8 cellular contexts compared by ENCODE assay signal in genomic region chr17:50547035-50547735, GRCh38. TPM values are rescaled to one million over a fixed set of nuclear protein-coding genes. Genes with fewer than 3 reads are reported as not detected.
DNase-seq lines count a peak whose midpoint lies in the region; ATAC-seq and TF ChIP-seq lines count a peak whose summit lies in the region.

Gene SPATA20, plus strand, starts transcription at chr17:50547174. Its CDS starts 35 bp downstream, at chr17:50547209.

- intact Hi-C loops in heart left ventricle (cut with DNase I) (loop anchor here in 9 of 10 donors (1.0 to 10.0 kb wide), 21 partner anchors 64 to 418 kb away; partner anchors contain the start of genes ANKRD40 (in 1 of the 9) and RSAD1 (in 1 of the 9)), posterior vena cava (cut with DNase I) (loop anchor here in 1 of 2 donors (2.0 to 5.0 kb wide), 4 partner anchors 65 to 296 kb away; no protein-coding TSS in a partner anchor)

- peak within 1 kb of the TSS; percentile 92 for H3K9ac ChIP-seq in adipocyte (ENCODE audit: low read length)

- H3K36me3 ChIP-seq in adipocyte (ENCODE audit: control insufficient read depth, insufficient read depth, low read length, severe bottlenecking): no peaks in the 10 kb centered on the region
- peaks cover 0 to 18% (median 0%) of the 10 kb centered on the region in 9 donors for H3K36me3 ChIP-seq in heart left ventricle
- H3K36me3 ChIP-seq in upper lobe of left lung: peaks cover 0 to 11% (median 3%) of the 10 kb centered on the region in 4 donors

- H3K27me3 ChIP-seq in adipocyte (replicated peaks; ENCODE audit: control insufficient read depth, insufficient read depth, low read length) (peaks cover 4% of the 10 kb centered on the region), heart left ventricle (peaks cover 0 to 2% (median 0%) of the 10 kb centered on the region in 9 donors), upper lobe of left lung (no peaks in the 10 kb centered on the region)

- DNase-seq in HFF-Myc (ENCODE audit: extremely low read depth, low read depth): peak; percentile 59
- peak; percentile 70 for DNase-seq in NCI-H1092 (lab: John Stamatoyannopoulos, UW)
- DNase-seq in T follicular helper cell (ENCODE audit: low read depth): peak; percentile 72
- peak; percentile 97 for DNase-seq in adipocyte (ENCODE audit: low read depth)
- DNase-seq in heart left ventricle: peak; percentile 91 to 96 (median 94)
- DNase-seq in posterior vena cava (ENCODE audit: low spot score): peak; percentile 97
- peak; percentile 97 for DNase-seq in upper lobe of left lung

- no peaks in the 10 kb centered on the region for H3K9me3 ChIP-seq in adipocyte (ENCODE audit: control insufficient read depth, low read length)
- no peaks in the 10 kb centered on the region for H3K9me3 ChIP-seq in heart left ventricle
- no peaks in the 10 kb centered on the region for H3K9me3 ChIP-seq in upper lobe of left lung

- peak in 1 of 2 donors; percentile 89 for TF ChIP-seq POLR2A in heart left ventricle (IDR thresholded peaks at IDR 0.05)
- peak in 3 of 4 donors; percentile 64 to 93 (median 64) for TF ChIP-seq POLR2A in upper lobe of left lung (IDR thresholded peaks at IDR 0.05)

- peak; percentile 86 to 91 (median 88) for ATAC-seq in heart left ventricle
- ATAC-seq in upper lobe of left lung (ENCODE audit: low FRiP score in 2 of 2): peak; percentile 90 to 91

- WGBS in heart left ventricle, 4 donors: 2 to 25% (median 3%) methylated on average over 3 to 42 of the region's 42 CpGs
- 0 to 5% methylated on average over 7 to 18 of the region's 42 CpGs for WGBS in upper lobe of left lung, 2 donors

- H3K27ac ChIP-seq in heart left ventricle (peak within 1 kb of the TSS in 11 of 12 donors; percentile 74 to 94 (median 85)), upper lobe of left lung (peak within 1 kb of the TSS; percentile 74 to 93 (median 83))

- TF ChIP-seq CTCF in HFF-Myc (IDR thresholded peaks at IDR 0.05; ENCODE audit: low read depth, low read length, missing control alignments): peak; percentile 89
- TF ChIP-seq CTCF in heart left ventricle (IDR thresholded peaks at IDR 0.05): peak; percentile 92 to 100 (median 97)
- peak; percentile 97 to 99 (median 98) for TF ChIP-seq CTCF in upper lobe of left lung (IDR thresholded peaks at IDR 0.05)

- H3K4me1 ChIP-seq in adipocyte (ENCODE audit: control insufficient read depth, insufficient read depth, low read length) (peaks cover 15% of the 10 kb centered on the region), heart left ventricle (peaks cover 0 to 39% (median 22%) of the 10 kb centered on the region in 12 donors), upper lobe of left lung (peaks cover 22 to 40% (median 26%) of the 10 kb centered on the region in 4 donors)

- H3K4me3 ChIP-seq in GM08714 (ENCODE audit: low read length): peak within 1 kb of the TSS; percentile 54
- peak within 1 kb of the TSS; percentile 54 for H3K4me3 ChIP-seq in HFF-Myc (replicated peaks; ENCODE audit: low read depth, low read length)
- H3K4me3 ChIP-seq in adipocyte (ENCODE audit: low read length): peak within 1 kb of the TSS; percentile 87
- H3K4me3 ChIP-seq in heart left ventricle: peak within 1 kb of the TSS; percentile 34 to 87 (median 64)
- peak within 1 kb of the TSS; percentile 52 to 66 (median 58) for H3K4me3 ChIP-seq in upper lobe of left lung

- TF ChIP-seq EP300 in upper lobe of left lung (IDR thresholded peaks at IDR 0.05): no peak

RNA-seq across cellular contexts. Expression of gene SPATA20, which starts in this region (rescaled TPM):
- total RNA-seq in heart left ventricle (10 to 100 TPM; 21.6 to 83.0 (median 67.1) TPM), posterior vena cava (10 to 100 TPM; 30.1 to 53.4 TPM), upper lobe of left lung (100 to 1,000 TPM in 2 of 6 donors, 10 to 100 TPM in 4; 32.9 to 111 (median 46.4) TPM)
- polyA plus RNA-seq in heart left ventricle: 10 to 100 TPM; 13.8 to 52.3 TPM

Comparison
In these comparisons a context has a peak if more than half of its experiments do, and no peak if none do; other contexts are left out.
1. Peak in every context shown above with its lines: DNase-seq, ATAC-seq, H3K4me3 ChIP-seq and H3K27ac ChIP-seq.